In genomic region chr11:43948341-43949185, GRCh38 we compare ENCODE assay signal across 16 cellular contexts. TPM values are rescaled to one million over a fixed set of nuclear protein-coding genes. Genes with fewer than 3 reads are reported as not detected.
DNase-seq lines count a peak whose midpoint lies in the region; ATAC-seq, FAIRE-seq and TF ChIP-seq lines count a peak whose summit lies in the region.
"Had no signal": no experiment of that assay in that cellular context is flagged by ENCODE, and none has a peak within 500 bp of the region (broad histone marks: within the 10 kb centered on the region; RNA-seq: fewer than 3 reads in every experiment).

No MANE protein-coding gene starts in this region.

- TF ChIP-seq POLR2A in K562 (conservative IDR thresholded peaks at IDR 0.05), result no peak

- intact Hi-C loops in left ventricle myocardium inferior (cut with micrococcal nuclease) (loop anchor here (10.0 kb wide), 1 partner anchor 86 kb away; no protein-coding TSS in a partner anchor), cardiac septum (cut with DNase I) (no loop called here), K562 (cut with micrococcal nuclease) (loop anchor here (10.0 kb wide), 2 partner anchors 116 to 124 kb away; partner anchors contain the start of gene ACCS)

- H3K36me3 ChIP-seq in left ventricle myocardium inferior (no peaks in the 10 kb centered on the region), K562 (ENCODE audit: control insufficient read depth, insufficient read depth, low read length) (no peaks in the 10 kb centered on the region)
- H3K36me3 ChIP-seq: BLaER1 treated with 17β-estradiol and CSF1 and Interleukin-3, amounts not matched to agents 10 nM and 100 nM; HAP-1 had no signal

- H3K27me3 ChIP-seq in left ventricle myocardium inferior (ENCODE audit: low read depth) (peaks cover 23% of the 10 kb centered on the region), K562 (ENCODE audit: control insufficient read depth in 2 of 2, insufficient read depth in 2 of 2, low read length in 2 of 2) (peaks cover 8 to 11% of the 10 kb centered on the region in 2 experiments; a peak in 4 of 5 replicates)

- H3K4me3 ChIP-seq in left ventricle myocardium inferior (no peak overlapping the region), K562 (no peak overlapping the region)
- H3K4me3 ChIP-seq: BLaER1 treated with 17β-estradiol and CSF1 and Interleukin-3, amounts not matched to agents 10 nM and 100 nM; HAP-1 had no signal

- ATAC-seq in K562, result no peak
- no peak for ATAC-seq in HG02852 (IDR thresholded peaks at IDR 0.05; ENCODE audit: unreplicated experiment)
- no peak for ATAC-seq in stimulated activated naive CD8-positive, alpha-beta T cell treated with anti-CD3 and anti-CD28 coated beads, Interleukin-15, amount 100 ng/mL, for 72 hours

- in situ Hi-C loops in K562 (cut with MboI), result loop anchor here (5.0 kb wide), 1 partner anchor 89 kb away; no protein-coding TSS in a partner anchor

- peaks cover 41% of the 10 kb centered on the region for H3K4me1 Mint-ChIP-seq in nephron progenitor cell
- H3K4me1 Mint-ChIP-seq in stimulated activated naive CD8-positive, alpha-beta T cell treated with anti-CD3 and anti-CD28 coated beads, Interleukin-15, amount 100 ng/mL, for 72 hours, result peaks cover 15% of the 10 kb centered on the region

- H3K79me2 ChIP-seq in K562 (ENCODE audit: control insufficient read depth, insufficient read depth, low read length), result no peaks in the 10 kb centered on the region; the same call in 2 of the 3 replicates

- 81% methylated on average over 2 of the region's 2 CpGs for WGBS in K562 (ENCODE audit: insufficient coverage, low coverage, missing lambda C conversion rate)

- CTCF ChIA-PET in K562 (lab: Yijun Ruan, JAX; ENCODE audit: low intra/inter-chr PET ratio), result no interaction called here

- H3K27ac Mint-ChIP-seq in nephron progenitor cell, result no peak overlapping the region
- no peak overlapping the region for H3K27ac Mint-ChIP-seq in stimulated activated naive CD8-positive, alpha-beta T cell treated with anti-CD3 and anti-CD28 coated beads, Interleukin-15, amount 100 ng/mL, for 72 hours

- no TSS peak for BruUV-seq in K562 (replicated peaks; lab: Mats Ljungman, UMichigan)

- no peak for TF ChIP-seq EP300 in K562 (IDR thresholded peaks at IDR 0.05; ENCODE audit: low read length)

- no peaks in the 10 kb centered on the region for H3K36me3 Mint-ChIP-seq in nephron progenitor cell (ENCODE audit: low read depth)

- no peak overlapping the region for H3K9ac ChIP-seq in K562 (ENCODE audit: insufficient read depth in 1 of 2, low read depth in 2 of 2, low read length in 2 of 2)
- H3K9ac ChIP-seq: BLaER1 treated with 17β-estradiol and CSF1 and Interleukin-3, amounts not matched to agents 10 nM and 100 nM had no signal

- no peak for FAIRE-seq in K562 (lab: Jason Lieb, UNC)
- FAIRE-seq: GM12892, RCC 7860 had no signal

- TF ChIP-seq CTCF in left ventricle myocardium inferior (IDR thresholded peaks at IDR 0.05; ENCODE audit: borderline replicate concordance), result no peak
- TF ChIP-seq CTCF in K562 (IDR thresholded peaks at IDR 0.05 in 2 of 3, conservative IDR thresholded peaks at IDR 0.05 in 1 of 3; ENCODE audit: insufficient read depth in 2 of 3, low read depth in 1 of 3, low read length in 3 of 3), result 0 out of 6 replicates have a peak, but pooled peaks of 1 of the 3 experiments have one; percentile 8
- TF ChIP-seq CTCF in nephron progenitor cell (IDR thresholded peaks at IDR 0.05), result no peak

- peak overlapping the region; percentile 37 for H3K27ac ChIP-seq in left ventricle myocardium inferior (replicated peaks)
- no peak overlapping the region for H3K27ac ChIP-seq in K562 (ENCODE audit: extremely low read depth, low read depth, low read length)
- H3K27ac ChIP-seq: BLaER1 treated with 17β-estradiol and CSF1 and Interleukin-3, amounts not matched to agents 10 nM and 100 nM; HL-60 had no signal

- TF ChIP-seq RAD21 in K562 (CRISPR knock-in tag; conservative IDR thresholded peaks at IDR 0.05 in 1 of 2, IDR thresholded peaks at IDR 0.05 in 1 of 2), result no peak

- POLR2A ChIA-PET in K562 (lab: Yijun Ruan, JAX), result interaction anchor here (2.1 kb wide), 1 partner anchor 8 kb away, joined by 9 read pairs; no protein-coding TSS in a partner anchor

- no peaks in the 10 kb centered on the region for H3K9me3 Mint-ChIP-seq in nephron progenitor cell
- no peaks in the 10 kb centered on the region for H3K9me3 Mint-ChIP-seq in stimulated activated naive CD8-positive, alpha-beta T cell treated with anti-CD3 and anti-CD28 coated beads, Interleukin-15, amount 100 ng/mL, for 72 hours

- H4K20me1 ChIP-seq in K562 (replicated peaks; ENCODE audit: control insufficient read depth, insufficient read depth, low read length), result no peaks in the 10 kb centered on the region; the same call in 1 of the 2 replicates

- no peaks in the 10 kb centered on the region for H3K9me1 ChIP-seq in K562 (ENCODE audit: control insufficient read depth, insufficient read depth, low read length)

- H3K4me2 ChIP-seq in K562 (ENCODE audit: insufficient read depth, low read length), result no peak overlapping the region
- H3K4me2 ChIP-seq: BLaER1 treated with 17β-estradiol and CSF1 and Interleukin-3, amounts not matched to agents 10 nM and 100 nM had no signal

- no peak overlapping the region for H3K4me3 Mint-ChIP-seq in nephron progenitor cell
- H3K4me3 Mint-ChIP-seq in stimulated activated naive CD8-positive, alpha-beta T cell treated with anti-CD3 and anti-CD28 coated beads, Interleukin-15, amount 100 ng/mL, for 72 hours, result no peak overlapping the region

- DNase-seq in left ventricle myocardium inferior (no peak), cardiac septum (ENCODE audit: low spot score) (no peak), K562 (ENCODE audit: extremely low read depth in 1 of 4, low spot score in 3 of 4) (peak in 2 of 4 experiments; percentile 15 to 30), nephron progenitor cell (peak; percentile 25), NCI-H446 (lab: John Stamatoyannopoulos, UW) (no peak)
- DNase-seq in stimulated activated naive CD8-positive, alpha-beta T cell treated with anti-CD3 and anti-CD28 coated beads, Interleukin-15, amount 100 ng/mL, for 72 hours, result no peak
- DNase-seq in stimulated activated CD8-positive, alpha-beta memory T cell treated with anti-CD3 and anti-CD28 coated beads, Interleukin-4, amount 100 ng/mL, for 48 hours, result no peak
- DNase-seq: NCI-H187, NCI-H446 treated with DMSO at 0.1 percent for 48 hours, Right ventricle myocardium superior had no signal

- no peaks in the 10 kb centered on the region for H3K9me3 ChIP-seq in left ventricle myocardium inferior (replicated peaks)
- H3K9me3 ChIP-seq in K562 (replicated peaks; ENCODE audit: control insufficient read depth, insufficient read depth, low read depth, low read length), result no peaks in the 10 kb centered on the region; the same call in none of the 2 replicates
- H3K9me3 ChIP-seq: BLaER1 treated with 17β-estradiol and CSF1 and Interleukin-3, amounts not matched to agents 10 nM and 100 nM; HAP-1 had no signal

- H3K4me1 ChIP-seq in left ventricle myocardium inferior (peaks cover 45% of the 10 kb centered on the region), K562 (replicated peaks in 1 of 2; ENCODE audit: control insufficient read depth in 2 of 2, insufficient read depth in 2 of 2, low read length in 2 of 2) (peaks cover 25 to 40% of the 10 kb centered on the region in 2 experiments; a peak in 4 of 5 replicates)
- H3K4me1 ChIP-seq: HAP-1 had no signal

- H3K27me3 Mint-ChIP-seq in nephron progenitor cell (ENCODE audit: low read depth, poor library complexity), result peaks cover 67% of the 10 kb centered on the region
- H3K27me3 Mint-ChIP-seq in stimulated activated naive CD8-positive, alpha-beta T cell treated with anti-CD3 and anti-CD28 coated beads, Interleukin-15, amount 100 ng/mL, for 72 hours, result peaks cover 80% of the 10 kb centered on the region

- H2AFZ ChIP-seq in K562 (ENCODE audit: low read depth, low read length), result no peak overlapping the region

TF ChIP-seq in K562, 482 proteins besides CTCF, POLR2A, EP300 and RAD21 (continues in another document):
- TF ChIP-seq ZFP1 (CRISPR knock-in tag; IDR thresholded peaks at IDR 0.05) (no peak), ASH1L (IDR thresholded peaks at IDR 0.05; ENCODE audit: borderline replicate concordance, low read depth, partially characterized antibody) (no peak), PREB (CRISPR knock-in tag; IDR thresholded peaks at IDR 0.05) (no peak), MEIS2 (IDR thresholded peaks at IDR 0.05; ENCODE audit: partially characterized antibody) (peak; percentile 80), TARDBP (IDR thresholded peaks at IDR 0.05) (no peak), TCF3 (CRISPR knock-in tag; IDR thresholded peaks at IDR 0.05) (0 out of 2 replicates have a peak, but pooled peaks have one; percentile 15), RB1 (IDR thresholded peaks at IDR 0.05; ENCODE audit: low read depth) (no peak), FOXA3 (CRISPR knock-in tag; conservative IDR thresholded peaks at IDR 0.05 in 1 of 2, IDR thresholded peaks at IDR 0.05 in 1 of 2) (no peak), ZNF316 (IDR thresholded peaks at IDR 0.05) (no peak)

RNA-seq across cellular contexts. Expression of gene C11orf96, which starts 6.1 kb away (rescaled TPM):
- total RNA-seq in left ventricle myocardium inferior (20.1 TPM), cardiac septum (42.0 TPM), K562 (2014; rRNA removed) (6.8 and 9.6 TPM in 2 replicates), K562 (2014; rRNA removed; fragmentation: Illumina TruSeq; extraction: Trizol) (0.26 and 0.40 TPM in 2 replicates), K562 (2015; rRNA removed; fragmentation: Illumina TruSeq; extraction: Trizol) (0.83 and 0.90 TPM in 2 replicates), K562 (2021) (7.7 and 8.5 TPM in 2 replicates)
- total RNA-seq in K562 (2011; cell fraction: chromatin; rRNA removed; ENCODE audit: low replicate concordance), result 0.81 and 2.9 TPM in 2 replicates
- 3.4 and 4.8 TPM in 2 replicates for total RNA-seq in K562 (2011; cell fraction: nucleolus; rRNA removed)
- total RNA-seq in K562 (2011; cell fraction: nucleoplasm; rRNA removed), result 1.3 and 1.9 TPM in 2 replicates
- polyA plus RNA-seq in K562 (2011; rRNA removed) (1.2 and 2.0 TPM in 2 replicates), K562 (2014; fragmentation: Illumina TruSeq; extraction: Trizol) (0.16 and 0.73 TPM in 2 replicates), K562 (2014; fragmentation: Nextera tagmentation; extraction: Ambion mirVana) (under 1 TPM; 0.08 to 0.14 TPM), K562 (2014; rRNA removed) (6.6 and 10.8 TPM in 2 replicates)
- 1.9 and 9.3 TPM in 2 replicates for polyA plus RNA-seq in K562 (2011; cell fraction: cytosol; rRNA removed)
- polyA plus RNA-seq in K562 (2011; cell fraction: nucleus; rRNA removed), result 2.0 and 4.6 TPM in 2 replicates
- 5.5 and 6.8 TPM in 2 replicates for polyA plus RNA-seq in K562 (2012)
- 0.18 and 0.25 TPM in 2 replicates for polyA minus RNA-seq in K562 (2011; rRNA and poly(A)+ RNA removed)
- polyA minus RNA-seq in K562 (2011; cell fraction: cytosol; rRNA and poly(A)+ RNA removed), result 2.0 and 2.1 TPM in 2 replicates
- 1.3 and 1.6 TPM in 2 replicates for polyA minus RNA-seq in K562 (2011; cell fraction: nucleus; rRNA and poly(A)+ RNA removed)
